Comparison of ENCODE assay signal across 14 cellular contexts in genomic region chr2:186570587-186570986, GRCh38. TPM values are rescaled to one million over a fixed set of nuclear protein-coding genes. Genes with fewer than 3 reads are reported as not detected.
DNase-seq lines count a peak whose midpoint lies in the region; ATAC-seq and TF ChIP-seq lines count a peak whose summit lies in the region.
"Had no signal": no experiment of that assay in that cellular context is flagged by ENCODE, and none has a peak within 500 bp of the region (broad histone marks: within the 10 kb centered on the region; RNA-seq: fewer than 3 reads in every experiment).

No MANE protein-coding gene starts in this region.

- H2AFZ ChIP-seq in osteoblast (ENCODE audit: low read length): no peak overlapping the region

- peaks cover 16% of the 10 kb centered on the region for H3K4me1 Mint-ChIP-seq in endothelial cell (ENCODE audit: unreplicated experiment)

- H3K27me3 ChIP-seq in HAP-1 (ENCODE audit: low read depth) (no peaks in the 10 kb centered on the region), SJSA1 (replicated peaks) (no peaks in the 10 kb centered on the region), osteoblast (ENCODE audit: insufficient read depth, low read length) (no peaks in the 10 kb centered on the region)

- ATAC-seq in esophagus mucosa: peak; percentile 82
- no peak for ATAC-seq in HG02798 (IDR thresholded peaks at IDR 0.05; ENCODE audit: poor library complexity, unreplicated experiment)

- H4K20me1 ChIP-seq in osteoblast (ENCODE audit: insufficient read depth, low read length): no peaks in the 10 kb centered on the region

- no peaks in the 10 kb centered on the region for H3K36me3 Mint-ChIP-seq in endothelial cell (ENCODE audit: low read depth, unreplicated experiment)

- in situ Hi-C loops in HAP-1 (cut with MboI; ENCODE audit: low sequenced_read_pairs): no loop called here

- H3K4me2 ChIP-seq in osteoblast (ENCODE audit: insufficient read depth, low read length): peak overlapping the region; percentile 19

- DNase-seq in HAP-1 (ENCODE audit: low spot score in 2 of 2) (peak; percentile 31 to 40), SJSA1 (ENCODE audit: low read depth in 1 of 2, low spot score in 2 of 2) (peak; percentile 76 to 84), osteoblast (ENCODE audit: insufficient read length, low spot score, missing footprints) (no peak), endothelial cell (ENCODE audit: low spot score) (no peak)
- DNase-seq in activated CD4-positive, alpha-beta T cell treated with anti-CD3 and anti-CD28 coated beads for 1 hour: no peak
- no peak for DNase-seq in stimulated activated CD4-positive, alpha-beta T cell treated with anti-CD3 and anti-CD28 coated beads, Interleukin-4, amount 100 ng/mL, for 4 hours
- DNase-seq: activated T-cell treated with anti-CD3 and anti-CD28 coated beads, Interleukin-2, amount 50 U/mL, for 24 hours; NCI-H1048; NK-92 treated with Interleukin-12 subunit alpha and Interleukin-12 subunit beta, amount 100 ng/mL, for 24 hours; T-helper 9 cell had no signal

- no peak overlapping the region for H3K27ac Mint-ChIP-seq in endothelial cell (ENCODE audit: unreplicated experiment)
- H3K27ac Mint-ChIP-seq: activated T-cell treated with anti-CD3 and anti-CD28 coated beads, Interleukin-2, amount 50 U/mL, for 24 hours; dendritic cell treated with granulocyte-macrophage colony-stimulating factor and Interleukin-4, amounts not matched to agents 40 ng/mL and 50 ng/mL, for 4 days had no signal

- no peaks in the 10 kb centered on the region for H3K79me2 ChIP-seq in osteoblast (ENCODE audit: insufficient read depth, low read length)

- no peak overlapping the region for H3K4me3 Mint-ChIP-seq in endothelial cell (ENCODE audit: unreplicated experiment)
- H3K4me3 Mint-ChIP-seq: activated T-cell treated with anti-CD3 and anti-CD28 coated beads, Interleukin-2, amount 50 U/mL, for 24 hours; dendritic cell treated with granulocyte-macrophage colony-stimulating factor and Interleukin-4, amounts not matched to agents 40 ng/mL and 50 ng/mL, for 4 days had no signal

- peaks cover 14% of the 10 kb centered on the region for H3K4me1 ChIP-seq in HAP-1
- H3K4me1 ChIP-seq in SJSA1 (replicated peaks): peaks cover 49% of the 10 kb centered on the region
- peaks cover 24% of the 10 kb centered on the region for H3K4me1 ChIP-seq in osteoblast (ENCODE audit: insufficient read depth, low read length)

- no peaks in the 10 kb centered on the region for H3K9me3 Mint-ChIP-seq in endothelial cell (ENCODE audit: unreplicated experiment)
- H3K9me3 Mint-ChIP-seq: activated T-cell treated with anti-CD3 and anti-CD28 coated beads, Interleukin-2, amount 50 U/mL, for 24 hours had no signal

- TF ChIP-seq CTCF in osteoblast (IDR thresholded peaks at IDR 0.05; ENCODE audit: extremely low read depth, low read depth, low read length) (no peak), endothelial cell (IDR thresholded peaks at IDR 0.05; ENCODE audit: unreplicated experiment) (no peak)

- H3K4me3 ChIP-seq in HAP-1 (no peak overlapping the region), SJSA1 (no peak overlapping the region), osteoblast (ENCODE audit: insufficient read depth, low read length) (no peak overlapping the region)
- H3K4me3 ChIP-seq: thoracic aorta had no signal

- H3K36me3 ChIP-seq in HAP-1 (replicated peaks): no peaks in the 10 kb centered on the region
- no peaks in the 10 kb centered on the region for H3K36me3 ChIP-seq in SJSA1
- no peaks in the 10 kb centered on the region for H3K36me3 ChIP-seq in osteoblast (ENCODE audit: insufficient read depth, low read length)
- H3K36me3 ChIP-seq: thoracic aorta had no signal

- H3K9me3 ChIP-seq in HAP-1: no peaks in the 10 kb centered on the region
- no peaks in the 10 kb centered on the region for H3K9me3 ChIP-seq in SJSA1 (replicated peaks)
- H3K9me3 ChIP-seq in osteoblast (ENCODE audit: low read depth, low read length): no peaks in the 10 kb centered on the region
- H3K9me3 ChIP-seq: thoracic aorta had no signal

- H3K27ac ChIP-seq in SJSA1 (peak overlapping the region; percentile 68), osteoblast (ENCODE audit: low read depth, low read length) (no peak overlapping the region)

- H3K27me3 Mint-ChIP-seq in endothelial cell (ENCODE audit: unreplicated experiment): peaks cover 2% of the 10 kb centered on the region
- H3K27me3 Mint-ChIP-seq: dendritic cell treated with granulocyte-macrophage colony-stimulating factor and Interleukin-4, amounts not matched to agents 40 ng/mL and 50 ng/mL, for 4 days had no signal

RNA-seq across cellular contexts. Expression of gene ITGAV, which starts 19.3 kb away (rescaled TPM):
- 234 and 288 TPM in 2 replicates for total RNA-seq in SJSA1 (2014; rRNA removed; shearing (Covaris generic))
- total RNA-seq in esophagus mucosa (28.1 TPM), osteoblast (311 and 354 TPM in 2 replicates), endothelial cell (ENCODE audit: unreplicated experiment) (154 TPM)

Comparison
In these comparisons a context has a peak if more than half of its experiments do, and no peak if none do; other contexts are left out.
1. DNase-seq: peak in HAP-1 (2 of 2) and SJSA1 (2 of 2); none in osteoblast (single experiment), activated CD4-positive, alpha-beta T cell treated with anti-CD3 and anti-CD28 coated beads for 1 hour (single experiment), stimulated activated CD4-positive, alpha-beta T cell treated with anti-CD3 and anti-CD28 coated beads, Interleukin-4, amount 100 ng/mL, for 4 hours (0 of 2) and endothelial cell (single experiment).